ENCODE assay signal across 11 cellular contexts in the genomic region with DNA sequence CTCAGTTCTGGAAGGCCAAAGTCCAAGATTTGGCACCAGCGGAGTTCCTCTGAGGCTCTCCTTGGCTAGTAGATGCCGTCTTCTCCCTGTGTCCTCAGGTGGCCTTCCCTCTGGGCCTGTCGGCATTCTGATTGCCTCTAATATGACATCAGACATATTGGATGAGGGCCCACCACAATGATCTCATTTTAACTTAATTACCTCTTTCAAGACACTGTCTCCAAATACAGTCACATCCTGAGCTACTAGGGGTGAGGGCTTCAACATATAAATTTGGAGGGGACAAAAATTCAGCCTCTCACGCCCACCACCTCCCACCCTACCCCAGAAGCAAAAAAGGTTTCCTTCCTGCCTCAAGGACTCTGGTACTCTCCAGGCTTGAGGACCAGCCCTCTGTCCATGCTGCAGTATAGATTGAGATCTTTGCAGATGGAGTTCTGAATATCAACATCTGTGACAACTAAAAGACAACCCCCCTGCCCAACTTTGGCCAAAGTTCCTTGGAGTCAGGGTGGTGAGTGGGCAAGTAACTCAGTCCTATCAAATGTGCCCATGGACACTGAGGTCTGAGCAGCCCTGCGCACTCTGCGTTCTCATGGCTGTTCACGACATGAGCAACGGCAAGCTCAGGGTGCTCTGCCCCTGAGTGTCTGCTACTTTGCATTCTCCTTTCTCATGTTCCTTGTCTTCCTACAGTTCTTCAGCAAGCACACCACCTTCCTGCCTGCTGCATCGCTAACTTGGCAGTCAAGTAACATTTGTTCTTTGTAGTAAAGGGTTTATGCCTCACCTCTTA. TPM values are rescaled to one million over a fixed set of nuclear protein-coding genes. Genes with fewer than 3 reads are reported as not detected.
DNase-seq lines count a peak whose midpoint lies in the region; ATAC-seq and TF ChIP-seq lines count a peak whose summit lies in the region.
"Had no signal": no experiment of that assay in that cellular context is flagged by ENCODE, and none has a peak within 500 bp of the region (broad histone marks: within the 10 kb centered on the region; RNA-seq: fewer than 3 reads in every experiment).

No MANE protein-coding gene starts in this region.

- no peaks in the 10 kb centered on the region for H3K36me3 Mint-ChIP-seq in activated CD4-positive, alpha-beta T cell treated with anti-CD3 and anti-CD28 coated beads, Interleukin-2, amount 10 ng/mL, durations not matched to agents 7 days and 5 days (ENCODE audit: low read depth)

- no peaks in the 10 kb centered on the region for H3K9me3 Mint-ChIP-seq in activated CD4-positive, alpha-beta T cell treated with anti-CD3 and anti-CD28 coated beads, Interleukin-2, amount 10 ng/mL, durations not matched to agents 7 days and 5 days

- no peak overlapping the region for H3K4me3 Mint-ChIP-seq in activated CD4-positive, alpha-beta T cell treated with anti-CD3 and anti-CD28 coated beads, Interleukin-2, amount 10 ng/mL, durations not matched to agents 7 days and 5 days

- peaks cover 11% of the 10 kb centered on the region for H3K4me1 Mint-ChIP-seq in activated CD4-positive, alpha-beta T cell treated with anti-CD3 and anti-CD28 coated beads, Interleukin-2, amount 10 ng/mL, durations not matched to agents 7 days and 5 days

- intact Hi-C loops in Right ventricle myocardium superior (cut with DNase I), result no loop called here
- intact Hi-C loops in prostate gland (cut with DNase I), result no loop called here

- POLR2A ChIA-PET in activated CD4-positive, alpha-beta T cell treated with anti-CD3 and anti-CD28 coated beads, Interleukin-2, amount 10 ng/mL, durations not matched to agents 7 days and 5 days (lab: Charles Lee), result no interaction called here

- 63% methylated on average over 9 of the region's 9 CpGs for WGBS in prostate gland

- H3K4me3 ChIP-seq in MG63 (no peak overlapping the region), prostate gland (no peak overlapping the region)

- no peak for TF ChIP-seq POLR2A in prostate gland (IDR thresholded peaks at IDR 0.05)

- H3K9me3 ChIP-seq in MG63, result no peaks in the 10 kb centered on the region
- H3K9me3 ChIP-seq in prostate gland, result no peaks in the 10 kb centered on the region

- CTCF ChIA-PET in activated CD4-positive, alpha-beta T cell treated with anti-CD3 and anti-CD28 coated beads, Interleukin-2, amount 10 ng/mL, durations not matched to agents 7 days and 5 days (lab: Charles Lee), result interaction anchor here (0.8 to 1.6 kb wide), 3 partner anchors 10 to 150 kb away, joined by 3 to 5 read pairs (median 4); no protein-coding TSS in a partner anchor

- peak overlapping the region; percentile 3 to 9 for H3K27ac ChIP-seq in prostate gland

- H3K27ac Mint-ChIP-seq in activated CD4-positive, alpha-beta T cell treated with anti-CD3 and anti-CD28 coated beads, Interleukin-2, amount 10 ng/mL, durations not matched to agents 7 days and 5 days, result no peak overlapping the region

- H3K36me3 ChIP-seq in MG63 (no peaks in the 10 kb centered on the region), prostate gland (no peaks in the 10 kb centered on the region)

- DNase-seq in AG08395 (ENCODE audit: low spot score) (peak; percentile 31), MG63 (peak; percentile 61), Right ventricle myocardium superior (peak; percentile 80), prostate gland (ENCODE audit: low spot score) (no peak)
- DNase-seq in activated CD4-positive, alpha-beta T cell treated with anti-CD3 and anti-CD28 coated beads, Interleukin-2, amount 10 ng/mL, durations not matched to agents 7 days and 5 days, result no peak
- DNase-seq: stimulated activated CD4-positive, alpha-beta T cell treated with anti-CD3 and anti-CD28 coated beads, Interleukin-4, amount 100 ng/mL, for 1 hour had no signal

- H3K27me3 ChIP-seq in MG63 (no peaks in the 10 kb centered on the region), prostate gland (replicated peaks; ENCODE audit: insufficient read depth) (no peaks in the 10 kb centered on the region)

- peaks cover 10% of the 10 kb centered on the region for H3K27me3 Mint-ChIP-seq in activated CD4-positive, alpha-beta T cell treated with anti-CD3 and anti-CD28 coated beads, Interleukin-2, amount 10 ng/mL, durations not matched to agents 7 days and 5 days

- H3K4me1 ChIP-seq in prostate gland (replicated peaks), result no peaks in the 10 kb centered on the region

- no peak for TF ChIP-seq CTCF in prostate gland (IDR thresholded peaks at IDR 0.05)

- ATAC-seq in Right ventricle myocardium superior (ENCODE audit: poor library complexity) (peak; percentile 69), GM21529 (IDR thresholded peaks at IDR 0.05; ENCODE audit: unreplicated experiment) (no peak), GM18858 (IDR thresholded peaks at IDR 0.05; ENCODE audit: unreplicated experiment) (no peak), HG02571 (IDR thresholded peaks at IDR 0.05; ENCODE audit: unreplicated experiment) (no peak)

RNA-seq across cellular contexts. Expression of gene TMEM176B, which starts 11.5 kb away (rescaled TPM):
- total RNA-seq in MG63 (2014; rRNA removed; shearing (Covaris generic); ENCODE audit: low replicate concordance), result 0.23 TPM in 1 of 2 replicates, not detected in the other
- 33.4 TPM for total RNA-seq in Right ventricle myocardium superior
- total RNA-seq in prostate gland, result 10 to 100 TPM in 1 of 2 donors, 1 to 10 TPM in 1; 4.5 to 14.5 TPM
- not detected for total RNA-seq in activated CD4-positive, alpha-beta T cell treated with anti-CD3 and anti-CD28 coated beads, Interleukin-2, amount 10 ng/mL, durations not matched to agents 7 days and 5 days
- total RNA-seq: endothelial cell of umbilical vein had no signal

RNA-seq across cellular contexts. Expression of gene TMEM176A, which starts 11.9 kb away (rescaled TPM):
- not detected in 2 replicates for total RNA-seq in MG63 (2014; rRNA removed; shearing (Covaris generic); ENCODE audit: low replicate concordance)
- total RNA-seq in Right ventricle myocardium superior (27.1 TPM), prostate gland (1 to 10 TPM; 3.8 to 6.9 TPM)
- total RNA-seq in activated CD4-positive, alpha-beta T cell treated with anti-CD3 and anti-CD28 coated beads, Interleukin-2, amount 10 ng/mL, durations not matched to agents 7 days and 5 days, result not detected
- total RNA-seq: astrocyte, endothelial cell of umbilical vein had no signal

RNA-seq across cellular contexts. Expression of gene GIMAP5, which starts 51.5 kb away (rescaled TPM):
- not detected in 2 replicates for total RNA-seq in MG63 (2014; rRNA removed; shearing (Covaris generic); ENCODE audit: low replicate concordance)
- total RNA-seq in Right ventricle myocardium superior (8.5 TPM), prostate gland (10 to 100 TPM; 11.1 to 15.1 TPM)
- total RNA-seq in activated CD4-positive, alpha-beta T cell treated with anti-CD3 and anti-CD28 coated beads, Interleukin-2, amount 10 ng/mL, durations not matched to agents 7 days and 5 days, result 100 to 1,000 TPM; 111 to 149 TPM

Comparison
In these comparisons a context has a peak if more than half of its experiments do, and no peak if none do; other contexts are left out.
1. DNase-seq: peak in AG08395 (single experiment), MG63 (single experiment) and Right ventricle myocardium superior (single experiment); none in prostate gland (single experiment) and activated CD4-positive, alpha-beta T cell treated with anti-CD3 and anti-CD28 coated beads, Interleukin-2, amount 10 ng/mL, durations not matched to agents 7 days and 5 days (single experiment).
2. RNA of gene GIMAP5, which starts 51.5 kb away (total RNA-seq): 111 to 149 TPM in activated CD4-positive, alpha-beta T cell treated with anti-CD3 and anti-CD28 coated beads, Interleukin-2, amount 10 ng/mL, durations not matched to agents 7 days and 5 days; 11.1 to 15.1 TPM in prostate gland, 8.5 TPM in Right ventricle myocardium superior (single experiment) and not detected in MG63; every median in the first group is over 4 times any median in the second.